8 cellular contexts compared by ENCODE assay signal in genomic region chr16:86563489-86564345, GRCh38. TPM values are rescaled to one million over a fixed set of nuclear protein-coding genes. Genes with fewer than 3 reads are reported as not detected.
DNase-seq lines count a peak whose midpoint lies in the region; ATAC-seq, FAIRE-seq and TF ChIP-seq lines count a peak whose summit lies in the region.

No MANE protein-coding gene starts in this region.

- H3K36me3 ChIP-seq in kidney (ENCODE audit: control insufficient read depth in 1 of 2, insufficient read depth in 2 of 2, low read length in 2 of 2) = no peaks in the 10 kb centered on the region

- peak; percentile 73 for ATAC-seq in HG03066 (IDR thresholded peaks at IDR 0.05; ENCODE audit: low read depth, unreplicated experiment)

- peak; percentile 76 for FAIRE-seq in kidney (lab: Jason Lieb, UNC)

- H3K27ac ChIP-seq in kidney (ENCODE audit: low read depth in 2 of 2, low read length in 2 of 2) = peak overlapping the region in 1 of 2 donors; percentile 76

- peak overlapping the region; percentile 47 for H3K4me3 ChIP-seq in WI38 (ENCODE audit: low read depth, low read length)
- peak overlapping the region; percentile 6 to 42 for H3K4me3 ChIP-seq in cardiac fibroblast (replicated peaks in 1 of 2; ENCODE audit: low read depth in 2 of 2, low read length in 2 of 2)
- peak overlapping the region; percentile 42 for H3K4me3 ChIP-seq in kidney (ENCODE audit: low read length in 2 of 2)

- DNase-seq in GM04504 (ENCODE audit: low read depth) (peak; percentile 71), NCI-H226 (peak; percentile 60), cardiac fibroblast (ENCODE audit: low read depth in 2 of 2) (peak; percentile 93 to 96), kidney (peak; percentile 93), cortex of kidney (lab: John Stamatoyannopoulos, UW) (no peak)
- peak; percentile 54 to 76 for DNase-seq in stimulated activated CD4-positive, alpha-beta T cell treated with anti-CD3 and anti-CD28 coated beads, Interleukin-1b, Interleukin-23, amount 100 ng/mL, for 1 hour (ENCODE audit: low read depth in 2 of 2)

- peak; percentile 100 for TF ChIP-seq CTCF in WI38 (IDR thresholded peaks at IDR 0.05; ENCODE audit: low read depth, low read length)
- peak; percentile 100 for TF ChIP-seq CTCF in cardiac fibroblast (IDR thresholded peaks at IDR 0.05; ENCODE audit: low read depth, low read length)
- TF ChIP-seq CTCF in kidney (IDR thresholded peaks at IDR 0.05; ENCODE audit: borderline replicate concordance, extremely low read depth, insufficient read depth) = peak; percentile 99

- no peak overlapping the region for H3K9ac ChIP-seq in kidney (ENCODE audit: low read length in 2 of 2)

- H3K4me1 ChIP-seq in kidney (ENCODE audit: control insufficient read depth in 1 of 2, insufficient read depth in 1 of 2, low read depth in 1 of 2, low read length in 2 of 2) = peaks cover 0 to 5% of the 10 kb centered on the region in 2 donors

- H3K9me3 ChIP-seq in kidney (ENCODE audit: control insufficient read depth in 1 of 2, low read length in 2 of 2) = no peaks in the 10 kb centered on the region

- intact Hi-C loops in kidney (cut with DNase I) = loop anchor here (10.0 kb wide), 1 partner anchor 721 kb away; no protein-coding TSS in a partner anchor

RNA-seq across cellular contexts. Expression of gene FOXC2, which starts 2.9 kb away (rescaled TPM):
- 6.3 TPM for total RNA-seq in kidney
- 3.8 TPM for polyA plus RNA-seq in kidney (ENCODE audit: insufficient read depth, low read depth, low replicate concordance)

RNA-seq across cellular contexts. Expression of gene MTHFSD, which starts 8.7 kb away (rescaled TPM):
- total RNA-seq in kidney = 26.2 TPM
- 11.3 TPM for polyA plus RNA-seq in kidney (ENCODE audit: insufficient read depth, low read depth, low replicate concordance)

RNA-seq across cellular contexts. Expression of gene FOXL1, which starts 14.6 kb away (rescaled TPM):
- total RNA-seq in kidney = 2.0 TPM
- polyA plus RNA-seq in kidney (ENCODE audit: insufficient read depth, low read depth, low replicate concordance) = 0.52 TPM

RNA-seq across cellular contexts. Expression of gene FOXF1, which starts 53.4 kb away (rescaled TPM):
- 0.57 TPM for total RNA-seq in kidney
- polyA plus RNA-seq in kidney (ENCODE audit: insufficient read depth, low read depth, low replicate concordance) = 0.67 TPM
